8 cellular contexts compared by ENCODE assay signal in the genomic region with DNA sequence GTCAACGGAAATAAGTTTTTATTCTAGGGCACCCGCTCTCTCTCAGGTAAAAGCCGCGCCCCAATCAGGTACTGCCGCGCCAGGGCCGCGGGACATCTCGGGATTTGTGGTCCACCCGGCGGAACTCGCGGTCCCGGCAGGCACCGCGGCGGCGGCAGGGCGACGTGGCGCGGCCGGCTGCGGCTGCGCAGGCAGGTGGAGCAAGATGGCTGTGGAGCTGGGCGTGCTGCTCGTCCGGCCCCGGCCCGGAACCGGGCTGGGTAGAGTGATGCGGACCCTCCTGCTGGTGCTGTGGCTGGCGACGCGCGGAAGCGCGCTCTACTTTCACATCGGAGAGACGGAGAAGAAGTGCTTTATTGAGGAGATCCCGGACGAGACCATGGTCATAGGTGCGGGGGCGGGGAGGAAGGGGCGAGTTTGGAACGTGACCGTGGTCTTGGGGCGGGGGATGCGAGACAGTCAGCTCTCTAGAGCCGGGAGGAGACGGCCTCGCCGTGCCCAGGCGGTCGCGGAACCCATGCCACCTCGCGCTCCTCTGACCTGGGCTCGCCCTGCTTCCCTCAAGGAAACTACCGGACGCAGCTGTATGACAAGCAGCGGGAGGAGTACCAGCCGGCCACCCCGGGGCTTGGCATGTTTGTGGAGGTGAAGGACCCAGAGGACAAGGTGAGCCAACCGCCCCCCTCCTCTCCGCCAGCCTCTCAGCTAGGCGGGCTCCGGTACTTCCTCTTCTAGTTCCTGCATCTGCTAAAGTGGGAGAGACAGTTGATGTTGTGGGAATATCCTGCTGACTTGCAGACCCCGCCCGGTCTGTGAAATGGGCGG. TPM values are rescaled to one million over a fixed set of nuclear protein-coding genes. Genes with fewer than 3 reads are reported as not detected.
DNase-seq lines count a peak whose midpoint lies in the region; ATAC-seq and TF ChIP-seq lines count a peak whose summit lies in the region.

A gene (plus strand): TSS at position 194 of the 825 bp plus-strand sequence. CDS start 12 bp downstream, at position 206.

- peak within 1 kb of the TSS; percentile 96 to 100 for H3K4me3 Mint-ChIP-seq in H9
- peak within 1 kb of the TSS; percentile 98 for H3K4me3 Mint-ChIP-seq in activated naive CD8-positive, alpha-beta T cell treated with anti-CD3 and anti-CD28 coated beads, Interleukin-2, amount 50 U/mL, for 24 hours

- DNase-seq in GM06990 (ENCODE audit: extremely low read depth, insufficient read length) (peak; percentile 93), H9 (peak; percentile 93), MM.1S (peak; percentile 91), T follicular helper cell (ENCODE audit: low read depth) (peak; percentile 81), Right ventricle myocardium superior (peak; percentile 91), thyroid gland (peak; percentile 83 to 88)
- peak; percentile 88 for DNase-seq in activated naive CD8-positive, alpha-beta T cell treated with anti-CD3 and anti-CD28 coated beads, Interleukin-2, amount 50 U/mL, for 24 hours

- no peaks in the 10 kb centered on the region for H3K9me3 ChIP-seq in H9 (ENCODE audit: control insufficient read depth, low read depth, low read length)
- H3K9me3 ChIP-seq in MM.1S (replicated peaks; ENCODE audit: insufficient read depth, low read length), result no peaks in the 10 kb centered on the region
- no peaks in the 10 kb centered on the region for H3K9me3 ChIP-seq in parathyroid adenoma (ENCODE audit: control insufficient read depth, low read length)
- no peaks in the 10 kb centered on the region for H3K9me3 ChIP-seq in thyroid gland

- intact Hi-C loops in Right ventricle myocardium superior (cut with DNase I) (no loop called here), thyroid gland (cut with DNase I) (loop anchor here (10.0 kb wide), 1 partner anchor 67 kb away; no protein-coding TSS in a partner anchor)

- peaks cover 2 to 9% of the 10 kb centered on the region in 2 experiments; a peak in 3 of 4 replicates for H3K4me1 Mint-ChIP-seq in H9
- H3K4me1 Mint-ChIP-seq in activated naive CD8-positive, alpha-beta T cell treated with anti-CD3 and anti-CD28 coated beads, Interleukin-2, amount 50 U/mL, for 24 hours, result peaks cover 27% of the 10 kb centered on the region

- no peak within 1 kb of the TSS for H2BK15ac ChIP-seq in H9 (ENCODE audit: low read depth, low read length)

- no peaks in the 10 kb centered on the region; a peak in 1 of 5 replicates for H3K9me3 Mint-ChIP-seq in H9
- no peaks in the 10 kb centered on the region for H3K9me3 Mint-ChIP-seq in activated naive CD8-positive, alpha-beta T cell treated with anti-CD3 and anti-CD28 coated beads, Interleukin-2, amount 50 U/mL, for 24 hours

- H3K4me2 ChIP-seq in H9 (ENCODE audit: insufficient read depth, insufficient read length, low read length) (peak within 1 kb of the TSS; percentile 83), MM.1S (ENCODE audit: low read depth, low read length) (peak within 1 kb of the TSS; percentile 94), parathyroid adenoma (ENCODE audit: low read length) (peak within 1 kb of the TSS; percentile 96)

- TF ChIP-seq CTCF in GM06990 (IDR thresholded peaks at IDR 0.05; ENCODE audit: insufficient read depth, low read length, poor library complexity, severe bottlenecking), result no peak
- TF ChIP-seq CTCF in H9 (conservative IDR thresholded peaks at IDR 0.05), result no peak
- no peak for TF ChIP-seq CTCF in MM.1S (IDR thresholded peaks at IDR 0.05; ENCODE audit: low read length)
- TF ChIP-seq CTCF in parathyroid adenoma (IDR thresholded peaks at IDR 0.05), result peak; percentile 23
- TF ChIP-seq CTCF in thyroid gland (IDR thresholded peaks at IDR 0.05), result peak in 1 of 6 experiments; percentile 29

- TF ChIP-seq POLR2A in thyroid gland (IDR thresholded peaks at IDR 0.05), result peak in 1 of 2 donors; percentile 94

- no peak within 1 kb of the TSS for H3T11ph ChIP-seq in H9 (ENCODE audit: low read length)

- peak within 1 kb of the TSS; percentile 75 for H3K14ac ChIP-seq in H9 (ENCODE audit: insufficient read depth, low read length)

- H3K4ac ChIP-seq in H9 (ENCODE audit: low read depth, low read length), result no peak within 1 kb of the TSS

- H3K9me2 ChIP-seq in MM.1S (replicated peaks; ENCODE audit: insufficient read depth, low read length), result no peaks in the 10 kb centered on the region

- no peak within 1 kb of the TSS for H2BK12ac ChIP-seq in H9 (ENCODE audit: insufficient read length, low read depth, low read length)

- H3K23me2 ChIP-seq in H9 (ENCODE audit: insufficient read length, low read depth, low read length, poor library complexity, severe bottlenecking), result peaks cover 6% of the 10 kb centered on the region

- peak within 1 kb of the TSS; percentile 100 for H3K4me3 ChIP-seq in GM06990 (replicated peaks; ENCODE audit: low read depth, low read length)
- H3K4me3 ChIP-seq in MM.1S (ENCODE audit: low read length), result peak within 1 kb of the TSS; percentile 86
- H3K4me3 ChIP-seq in parathyroid adenoma (ENCODE audit: low read depth, low read length), result peak within 1 kb of the TSS; percentile 96
- peak within 1 kb of the TSS; percentile 94 to 99 (median 97) for H3K4me3 ChIP-seq in thyroid gland (replicated peaks in 1 of 3)

- 0 out of 2 replicates have a peak, but pooled peaks cover 11% of the 10 kb centered on the region for H3F3A ChIP-seq in MM.1S (ENCODE audit: insufficient read depth, low read length)

- H3K18ac ChIP-seq in H9 (ENCODE audit: insufficient read length, low read depth, low read length), result peak within 1 kb of the TSS; percentile 76

- no CpG with 5 or more reads among the region's 71 CpGs for WGBS in H9 (ENCODE audit: extremely low coverage, insufficient read length, low lambda C conversion rate)
- 0 to 1% methylated on average over 30 to 32 of the region's 71 CpGs for WGBS in thyroid gland, 2 donors

- H3K79me2 ChIP-seq in H9 (ENCODE audit: insufficient read depth, low read length), result no peaks in the 10 kb centered on the region
- H3K79me2 ChIP-seq in MM.1S (ENCODE audit: low read length), result peaks cover 24% of the 10 kb centered on the region
- peaks cover 4% of the 10 kb centered on the region for H3K79me2 ChIP-seq in parathyroid adenoma

- peaks cover 22% of the 10 kb centered on the region for H3K27me3 Mint-ChIP-seq in H9 (ENCODE audit: low read depth)
- peaks cover 21% of the 10 kb centered on the region for H3K27me3 Mint-ChIP-seq in activated naive CD8-positive, alpha-beta T cell treated with anti-CD3 and anti-CD28 coated beads, Interleukin-2, amount 50 U/mL, for 24 hours

- peak within 1 kb of the TSS; percentile 98 for H2AFZ ChIP-seq in H9 (ENCODE audit: low read length)
- H2AFZ ChIP-seq in MM.1S (ENCODE audit: low read length), result peak within 1 kb of the TSS; percentile 60
- peak within 1 kb of the TSS; percentile 92 for H2AFZ ChIP-seq in parathyroid adenoma

- H4K5ac ChIP-seq in H9 (ENCODE audit: insufficient read length, low read depth, low read length), result no peak within 1 kb of the TSS

- no peak within 1 kb of the TSS for H2BK5ac ChIP-seq in H9 (ENCODE audit: insufficient read length, low read length)

- H3K36me3 ChIP-seq in GM06990 (ENCODE audit: control insufficient read depth, insufficient read depth, low read length), result peaks cover 31% of the 10 kb centered on the region
- H3K36me3 ChIP-seq in MM.1S (replicated peaks; ENCODE audit: insufficient read depth, low read length), result peaks cover 12% of the 10 kb centered on the region; the same call in 1 of the 2 replicates
- no peaks in the 10 kb centered on the region for H3K36me3 ChIP-seq in parathyroid adenoma (ENCODE audit: control insufficient read depth, insufficient read depth, low read length)
- H3K36me3 ChIP-seq in thyroid gland, result peaks cover 25 to 31% of the 10 kb centered on the region in 2 donors

- no peak within 1 kb of the TSS for H3K23ac ChIP-seq in H9 (ENCODE audit: insufficient read length, low read depth, low read length)

- no peaks in the 10 kb centered on the region for H3K27me3 ChIP-seq in GM06990 (replicated peaks; ENCODE audit: control insufficient read depth, insufficient read depth, low read length)
- no peaks in the 10 kb centered on the region; the same call in 1 of the 2 replicates for H3K27me3 ChIP-seq in H9 (ENCODE audit: insufficient read depth, low read length)
- H3K27me3 ChIP-seq in MM.1S (replicated peaks; ENCODE audit: insufficient read depth, low read length), result peaks cover 32% of the 10 kb centered on the region
- H3K27me3 ChIP-seq in parathyroid adenoma (ENCODE audit: control insufficient read depth, insufficient read depth, low read length), result no peaks in the 10 kb centered on the region
- no peaks in the 10 kb centered on the region for H3K27me3 ChIP-seq in thyroid gland

- no peak within 1 kb of the TSS for H4K91ac ChIP-seq in H9 (ENCODE audit: insufficient read length, low read depth, low read length)

- H2AK5ac ChIP-seq in H9 (ENCODE audit: insufficient read length, low read length), result no peak within 1 kb of the TSS

- peak within 1 kb of the TSS; percentile 95 to 99 (median 98) for H3K27ac Mint-ChIP-seq in H9
- peak within 1 kb of the TSS; percentile 100 for H3K27ac Mint-ChIP-seq in activated naive CD8-positive, alpha-beta T cell treated with anti-CD3 and anti-CD28 coated beads, Interleukin-2, amount 50 U/mL, for 24 hours

- H3K27ac ChIP-seq in H9 (ENCODE audit: insufficient read length, low read depth, low read length) (no peak within 1 kb of the TSS), MM.1S (ENCODE audit: low read length) (peak within 1 kb of the TSS; percentile 44; the same call in 1 of the 2 replicates), parathyroid adenoma (peak within 1 kb of the TSS; percentile 81), thyroid gland (peak within 1 kb of the TSS in 2 of 3 donors; percentile 38 to 47)

- peak; percentile 96 for ATAC-seq in activated naive CD8-positive, alpha-beta T cell treated with anti-CD3 and anti-CD28 coated beads, Interleukin-2, amount 50 U/mL, for 24 hours
- peak; percentile 100 for ATAC-seq in Right ventricle myocardium superior (ENCODE audit: poor library complexity)

- H3K79me1 ChIP-seq in H9 (ENCODE audit: insufficient read depth, low read depth, low read length, poor library complexity, severe bottlenecking), result no peaks in the 10 kb centered on the region

- H4K20me1 ChIP-seq in H9 (ENCODE audit: control insufficient read depth, insufficient read depth, insufficient read length), result no peaks in the 10 kb centered on the region
- H4K20me1 ChIP-seq in MM.1S (ENCODE audit: insufficient read depth, low read length), result no peaks in the 10 kb centered on the region

- H3K9ac ChIP-seq in H9 (ENCODE audit: extremely low read depth, insufficient read length, low read length) (peak within 1 kb of the TSS; percentile 90), MM.1S (ENCODE audit: low read length) (peak within 1 kb of the TSS; percentile 89), parathyroid adenoma (peak within 1 kb of the TSS; percentile 91)

- H4K8ac ChIP-seq in H9 (replicated peaks; ENCODE audit: insufficient read length, low read depth, low read length), result no peak within 1 kb of the TSS

- peaks cover 25 to 43% (median 39%) of the 10 kb centered on the region in 3 experiments for H3K36me3 Mint-ChIP-seq in H9 (ENCODE audit: insufficient read depth in 1 of 3, low read depth in 3 of 3)
- peaks cover 34% of the 10 kb centered on the region for H3K36me3 Mint-ChIP-seq in activated naive CD8-positive, alpha-beta T cell treated with anti-CD3 and anti-CD28 coated beads, Interleukin-2, amount 50 U/mL, for 24 hours (ENCODE audit: low read depth)

- H3K56ac ChIP-seq in H9 (ENCODE audit: insufficient read length, low read depth, low read length), result no peak within 1 kb of the TSS

- no peak within 1 kb of the TSS for H2BK120ac ChIP-seq in H9 (ENCODE audit: low read depth, low read length, poor library complexity, severe bottlenecking)

- H3K4me1 ChIP-seq in H9 (ENCODE audit: insufficient read depth, low read length) (no peaks in the 10 kb centered on the region), MM.1S (ENCODE audit: low read length) (peaks cover 11% of the 10 kb centered on the region; the same call in 1 of the 2 replicates), parathyroid adenoma (peaks cover 4% of the 10 kb centered on the region), thyroid gland (peaks cover 10% of the 10 kb centered on the region in 2 donors)

- H2BK20ac ChIP-seq in H9 (ENCODE audit: low read depth, low read length, poor library complexity, severe bottlenecking), result no peak within 1 kb of the TSS

RNA-seq across cellular contexts. Expression of the gene that starts here (rescaled TPM):
- total RNA-seq in H9 (2021), result 155 and 156 TPM in 2 replicates
- 61.0 TPM for total RNA-seq in Right ventricle myocardium superior
- 100 to 1,000 TPM in 2 of 4 donors, 10 to 100 TPM in 2; 86.9 to 162 (median 115) TPM for total RNA-seq in thyroid gland
